34 cellular contexts compared by ENCODE assay signal in genomic region chr3:155303540-155303939, GRCh38. TPM values are rescaled to one million over a fixed set of nuclear protein-coding genes. Genes with fewer than 3 reads are reported as not detected.
"Had no signal": no experiment of that assay in that cellular context is flagged by ENCODE, and none has a peak within 500 bp of the region (broad histone marks: within the 10 kb centered on the region; RNA-seq: fewer than 3 reads in every experiment).

No MANE protein-coding gene starts in this region.

- DNase-seq: activated CD4-positive, alpha-beta T cell treated with anti-CD3 and anti-CD28 coated beads for 4 hours; activated CD4-positive, alpha-beta T cell treated with anti-CD3 and anti-CD28 coated beads, Interleukin-2, amount 50 U/mL, for 4 hours; activated effector memory CD4-positive, alpha-beta T cell treated with anti-CD3 and anti-CD28 coated beads, Interleukin-2, amount 50 U/mL, for 16 hours; activated naive CD4-positive, alpha-beta T cell treated with anti-CD3 and anti-CD28 coated beads for 36 hours; activated naive CD8-positive, alpha-beta T cell treated with anti-CD3 and anti-CD28 coated beads for 36 hours; activated T-cell treated with anti-CD3 and anti-CD28 coated beads for 4 hours; adrenal gland; brain microvascular endothelial cell; hippocampal formation; left colon; mammary epithelial cell; nucleus accumbens; pancreas; retina; stimulated activated CD4-positive, alpha-beta T cell treated with anti-CD3 and anti-CD28 coated beads, Interleukin-4, amount 100 ng/mL, for 4 hours; stimulated activated CD8-positive, alpha-beta memory T cell treated with anti-CD3 and anti-CD28 coated beads, Interleukin-4, amount 100 ng/mL, for 48 hours; stimulated activated naive CD4-positive, alpha-beta T cell; tibial artery; upper lobe of right lung had no signal

- FAIRE-seq: endothelial cell of umbilical vein, keratinocyte, pancreas had no signal

- H3K36me3 Mint-ChIP-seq: activated naive CD8-positive, alpha-beta T cell treated with anti-CD3 and anti-CD28 coated beads for 36 hours had no signal

- H3K4me3 ChIP-seq: adrenal gland, ascending aorta, coronary artery, gastroesophageal sphincter, pancreas, prostate gland, skin epidermis, suprapubic skin, tibial artery, upper lobe of right lung had no signal

- H3K4me1 ChIP-seq: adrenal gland, ascending aorta, gastroesophageal sphincter, pancreas, prostate gland, suprapubic skin, tibial artery, upper lobe of right lung had no signal

- ATAC-seq: gastroesophageal sphincter, left colon, sciatic nerve, upper lobe of right lung had no signal

- H3K4me1 Mint-ChIP-seq: activated naive CD8-positive, alpha-beta T cell treated with anti-CD3 and anti-CD28 coated beads for 36 hours had no signal

- H3K4me3 Mint-ChIP-seq: activated naive CD4-positive, alpha-beta T cell treated with anti-CD3 and anti-CD28 coated beads for 36 hours; activated naive CD8-positive, alpha-beta T cell treated with anti-CD3 and anti-CD28 coated beads for 36 hours; activated T-helper 1 cell treated with anti-CD3 and anti-CD28 coated beads, Interleukin-12 subunit alpha, Interleukin-12 subunit beta, Interleukin-2, Interleukin-4 antibody, amounts not matched to agents 30 ng/mL and 10 ng/mL and 1 ng/mL, durations not matched to agents 14 hours and 24 hours and 36 hours; neural crest cell had no signal

- H3K9me3 ChIP-seq: adrenal gland, pancreas, prostate gland, suprapubic skin, tibial artery, upper lobe of right lung had no signal

- H3K36me3 ChIP-seq: adrenal gland, ascending aorta, brain microvascular endothelial cell, gastroesophageal sphincter, pancreas, prostate gland, suprapubic skin, tibial artery, upper lobe of right lung had no signal

- H3K27me3 ChIP-seq: adrenal gland, ascending aorta, brain microvascular endothelial cell, gastroesophageal sphincter, pancreas, suprapubic skin, tibial artery, upper lobe of right lung had no signal

- H3K27ac Mint-ChIP-seq: activated naive CD4-positive, alpha-beta T cell treated with anti-CD3 and anti-CD28 coated beads for 36 hours; activated naive CD8-positive, alpha-beta T cell treated with anti-CD3 and anti-CD28 coated beads for 36 hours; activated T-helper 1 cell treated with anti-CD3 and anti-CD28 coated beads, Interleukin-12 subunit alpha, Interleukin-12 subunit beta, Interleukin-2, Interleukin-4 antibody, amounts not matched to agents 30 ng/mL and 10 ng/mL and 1 ng/mL, durations not matched to agents 14 hours and 24 hours and 36 hours had no signal

- H3K9me3 Mint-ChIP-seq: activated naive CD4-positive, alpha-beta T cell treated with anti-CD3 and anti-CD28 coated beads for 36 hours; activated T-helper 1 cell treated with anti-CD3 and anti-CD28 coated beads, Interleukin-12 subunit alpha, Interleukin-12 subunit beta, Interleukin-2, Interleukin-4 antibody, amounts not matched to agents 30 ng/mL and 10 ng/mL and 1 ng/mL, durations not matched to agents 14 hours and 24 hours and 36 hours; neural crest cell had no signal

- H3K27me3 Mint-ChIP-seq: activated naive CD8-positive, alpha-beta T cell treated with anti-CD3 and anti-CD28 coated beads for 36 hours had no signal

- H3K27ac ChIP-seq: adrenal gland, ascending aorta, brain microvascular endothelial cell, coronary artery, gastroesophageal sphincter, pancreas, prostate gland, skin epidermis, suprapubic skin, tibial artery, upper lobe of right lung had no signal

RNA-seq across cellular contexts. Expression of gene STRIT1, which starts 10.1 kb away (rescaled TPM):
- total RNA-seq: activated naive CD4-positive, alpha-beta T cell treated with anti-CD3 and anti-CD28 coated beads for 36 hours; activated naive CD8-positive, alpha-beta T cell treated with anti-CD3 and anti-CD28 coated beads for 36 hours; activated T-helper 1 cell treated with anti-CD3 and anti-CD28 coated beads, Interleukin-12 subunit alpha, Interleukin-12 subunit beta, Interleukin-2, Interleukin-4 antibody, amounts not matched to agents 30 ng/mL and 10 ng/mL and 1 ng/mL, durations not matched to agents 14 hours and 24 hours and 36 hours; ascending aorta; cerebellum; endothelial cell of umbilical vein; fibroblast of lung; fibroblast of villous mesenchyme; gastroesophageal sphincter; left colon; liver; mammary epithelial cell; neural crest cell; pancreas; sciatic nerve; suprapubic skin; upper lobe of right lung had no signal
- polyA plus RNA-seq: endothelial cell of umbilical vein, fibroblast of lung, keratinocyte, liver, mammary epithelial cell had no signal
